Comparison of ENCODE assay signal across 22 cellular contexts in the genomic region with DNA sequence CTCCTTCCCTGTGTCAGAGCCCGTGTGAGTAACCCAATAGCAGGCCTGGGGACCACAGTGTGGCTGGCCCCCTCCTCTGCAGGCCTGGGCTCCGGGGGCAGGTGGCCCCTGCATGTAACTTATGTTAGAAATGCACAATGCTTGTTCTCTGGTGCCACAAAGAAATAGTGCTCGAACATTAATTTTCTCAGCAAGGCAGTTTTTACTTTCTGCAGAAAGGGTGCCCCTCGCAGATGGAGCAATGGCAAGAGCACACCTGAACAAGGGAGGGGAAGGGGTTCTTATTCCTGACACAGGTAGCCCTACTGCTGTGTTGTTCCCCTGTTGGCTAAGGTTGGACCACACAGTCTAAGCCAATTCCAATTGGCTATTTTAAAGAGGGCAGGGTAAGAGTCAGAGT. TPM values are rescaled to one million over a fixed set of nuclear protein-coding genes. Genes with fewer than 3 reads are reported as not detected.
"Had no signal": no experiment of that assay in that cellular context is flagged by ENCODE, and none has a peak within 500 bp of the region (broad histone marks: within the 10 kb centered on the region; RNA-seq: fewer than 3 reads in every experiment).

No MANE protein-coding gene starts in this region.

- H3K27ac ChIP-seq: epithelial cell of prostate had no signal

- DNase-seq: activated CD4-positive, alpha-beta T cell treated with anti-CD3 and anti-CD28 coated beads for 48 hours; activated CD8-positive, alpha-beta memory T cell treated with anti-CD3 and anti-CD28 coated beads, Interleukin-2, amount 50 U/mL, for 4 hours; activated CD8-positive, alpha-beta T cell treated with anti-CD3 and anti-CD28 coated beads, Interleukin-2, amount 10 ng/mL, durations not matched to agents 7 days and 5 days; activated gamma-delta T cell; activated T-cell treated with anti-CD3 and anti-CD28 coated beads, Interleukin-2, amount 50 U/mL, for 48 hours; aorta; effector memory CD4-positive, alpha-beta T cell; head of caudate nucleus; kidney glomerular epithelial cell; left ventricle myocardium superior; mesenchymal stem cell; stimulated activated CD4-positive, alpha-beta T cell treated with anti-CD3 and anti-CD28 coated beads, Interleukin-12 subunit alpha, Interleukin-12 subunit beta, amount 100 ng/mL, for 4 hours; stimulated activated CD4-positive, alpha-beta T cell treated with anti-CD3 and anti-CD28 coated beads, Interleukin-2, amount 100 ng/mL, for 24 hours; T-helper 17 cell had no signal

- H3K27me3 Mint-ChIP-seq: dendritic cell treated with granulocyte-macrophage colony-stimulating factor and Interleukin-4, amounts not matched to agents 40 ng/mL and 50 ng/mL, for 4 days; natural killer cell treated with Interleukin-12 subunit alpha and Interleukin-12 subunit beta and Interleukin-15 and Interleukin-18, amount 100 ng/mL, for 72 hours; T-helper 17 cell had no signal

- H3K27ac Mint-ChIP-seq: activated CD8-positive, alpha-beta T cell treated with anti-CD3 and anti-CD28 coated beads, Interleukin-2, amount 10 ng/mL, durations not matched to agents 7 days and 5 days; dendritic cell treated with granulocyte-macrophage colony-stimulating factor and Interleukin-4, amounts not matched to agents 40 ng/mL and 50 ng/mL, for 4 days; natural killer cell treated with Interleukin-12 subunit alpha and Interleukin-12 subunit beta and Interleukin-15 and Interleukin-18, amount 100 ng/mL, for 72 hours; T-helper 17 cell; WTC11 had no signal

- ATAC-seq: activated CD8-positive, alpha-beta T cell treated with anti-CD3 and anti-CD28 coated beads, Interleukin-2, amount 10 ng/mL, durations not matched to agents 7 days and 5 days; left ventricle myocardium superior; natural killer cell treated with Interleukin-12 subunit alpha and Interleukin-12 subunit beta and Interleukin-15 and Interleukin-18, amount 100 ng/mL, for 72 hours; T-helper 17 cell; WTC11 had no signal

- H3K4me1 Mint-ChIP-seq: T-helper 17 cell, WTC11 had no signal

- H3K4me3 Mint-ChIP-seq: activated CD8-positive, alpha-beta T cell treated with anti-CD3 and anti-CD28 coated beads, Interleukin-2, amount 10 ng/mL, durations not matched to agents 7 days and 5 days; dendritic cell treated with granulocyte-macrophage colony-stimulating factor and Interleukin-4, amounts not matched to agents 40 ng/mL and 50 ng/mL, for 4 days; natural killer cell treated with Interleukin-12 subunit alpha and Interleukin-12 subunit beta and Interleukin-15 and Interleukin-18, amount 100 ng/mL, for 72 hours; T-helper 17 cell; WTC11 had no signal

- FAIRE-seq: bronchial epithelial cell, frontal cortex, TTC549, urothelium cell line had no signal

RNA-seq across cellular contexts. Expression of gene FGFR3, which starts 54.7 kb away (rescaled TPM):
- total RNA-seq: natural killer cell treated with Interleukin-12 subunit alpha and Interleukin-12 subunit beta and Interleukin-15 and Interleukin-18, amount 100 ng/mL, for 72 hours had no signal
